8 cellular contexts compared by ENCODE assay signal in the genomic region with DNA sequence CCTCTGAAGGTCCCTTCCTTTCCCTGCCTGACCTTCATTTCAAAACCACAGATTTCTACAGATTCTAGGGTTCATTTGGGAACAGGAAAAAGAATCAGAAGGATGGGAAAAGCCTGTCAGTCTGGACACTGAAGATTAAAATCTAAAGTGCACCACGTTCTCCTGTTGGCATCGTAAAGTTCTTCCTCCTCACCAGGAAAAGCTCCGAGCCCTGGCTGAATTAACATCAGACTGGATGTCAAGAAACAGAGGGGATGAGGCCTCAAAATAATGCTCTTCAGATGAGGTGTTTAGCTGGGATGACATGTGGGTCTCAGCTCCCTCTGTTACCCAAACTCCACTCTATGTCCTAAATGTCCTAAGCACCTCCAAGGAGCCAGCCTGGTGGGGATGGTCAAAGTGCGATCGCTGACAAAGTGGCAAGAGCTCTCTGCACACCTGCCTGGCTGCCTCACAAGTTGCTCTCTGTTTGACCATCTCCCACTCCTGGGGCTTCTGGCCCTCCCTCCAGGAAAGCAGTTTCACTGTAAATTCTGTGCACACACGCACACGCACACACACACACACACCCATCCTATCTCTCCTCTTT. TPM values are rescaled to one million over a fixed set of nuclear protein-coding genes. Genes with fewer than 3 reads are reported as not detected.
DNase-seq lines count a peak whose midpoint lies in the region; ATAC-seq, FAIRE-seq and TF ChIP-seq lines count a peak whose summit lies in the region.

No MANE protein-coding gene starts in this region.

- no peak for FAIRE-seq in GM19239 (lab: Jason Lieb, UNC)

- peak overlapping the region; percentile 99 for H3K4me2 ChIP-seq in neural progenitor cell

- no peak overlapping the region for H3K27ac ChIP-seq in CD4-positive, alpha-beta memory T cell (ENCODE audit: low read depth, low read length)
- H3K27ac ChIP-seq in neural progenitor cell, result no peak overlapping the region

- peaks cover 6% of the 10 kb centered on the region for H3K36me3 ChIP-seq in CD4-positive, alpha-beta memory T cell (ENCODE audit: insufficient read depth, low read length)
- H3K36me3 ChIP-seq in NT2/D1 (ENCODE audit: insufficient read depth, insufficient read length, low read length) (peaks cover 31% of the 10 kb centered on the region), neural progenitor cell (no peaks in the 10 kb centered on the region)

- TF ChIP-seq CTCF in neural progenitor cell (IDR thresholded peaks at IDR 0.05), result no peak

- peaks cover 63% of the 10 kb centered on the region for H4K20me1 ChIP-seq in neural progenitor cell (ENCODE audit: low read depth)

- no peak overlapping the region for H3K4me3 ChIP-seq in CD4-positive, alpha-beta memory T cell (ENCODE audit: low read length in 2 of 2)
- H3K4me3 ChIP-seq in NT2/D1 (ENCODE audit: insufficient read length, low read depth), result peak overlapping the region; percentile 71
- peak overlapping the region; percentile 98 for H3K4me3 ChIP-seq in neural progenitor cell

- peaks cover 27 to 54% (median 38%) of the 10 kb centered on the region in 4 donors for H3K4me1 Mint-ChIP-seq in CD4-positive, alpha-beta memory T cell
- H3K4me1 Mint-ChIP-seq in effector memory CD8-positive, alpha-beta T cell (ENCODE audit: low read depth in 2 of 2), result peaks cover 21 to 29% of the 10 kb centered on the region in 2 donors
- peaks cover 43% of the 10 kb centered on the region for H3K4me1 Mint-ChIP-seq in neural progenitor cell

- H3K9ac ChIP-seq in NT2/D1 (ENCODE audit: insufficient read length, low read depth), result peak overlapping the region; percentile 91
- H3K9ac ChIP-seq in neural progenitor cell, result no peak overlapping the region

- CTCF ChIA-PET in CD4-positive, alpha-beta memory T cell (lab: Charles Lee; ENCODE audit: partially characterized antibody), result interaction anchor here (0.7 to 1.3 kb wide), 3 partner anchors 21 to 46 kb away, joined by 3 to 5 read pairs (median 3); partner anchors contain the start of gene INPP5K

- peak overlapping the region in 5 of 7 donors; percentile 71 to 93 (median 82) for H3K27ac Mint-ChIP-seq in CD4-positive, alpha-beta memory T cell
- peak overlapping the region; percentile 55 to 91 for H3K27ac Mint-ChIP-seq in effector memory CD8-positive, alpha-beta T cell
- H3K27ac Mint-ChIP-seq in neural progenitor cell, result no peak overlapping the region

- H3F3A ChIP-seq in neural progenitor cell (ENCODE audit: low read depth), result peaks cover 29% of the 10 kb centered on the region

- POLR2A ChIA-PET in CD4-positive, alpha-beta memory T cell (lab: Charles Lee; ENCODE audit: partially characterized antibody), result interaction anchor here (1.4 kb wide), 1 partner anchor 88 kb away, joined by 6 read pairs; no protein-coding TSS in a partner anchor

- H3K27me3 Mint-ChIP-seq in CD4-positive, alpha-beta memory T cell, result no peaks in the 10 kb centered on the region
- no peaks in the 10 kb centered on the region for H3K27me3 Mint-ChIP-seq in effector memory CD8-positive, alpha-beta T cell
- H3K27me3 Mint-ChIP-seq in neural progenitor cell (ENCODE audit: insufficient read depth, low read depth), result peaks cover 11% of the 10 kb centered on the region

- no peak overlapping the region for H2AFZ ChIP-seq in neural progenitor cell (replicated peaks)

- no peak for DNase-seq in CD4-positive, alpha-beta memory T cell
- DNase-seq in NT2/D1 (ENCODE audit: low read depth, low spot score) (no peak), neural progenitor cell (ENCODE audit: low spot score) (no peak), HCEC 1CT (no peak), SKM-1 treated with dmso at 0.1 percent for 144 hours (lab: John Stamatoyannopoulos, UW; ENCODE audit: unreplicated experiment) (no peak), GM19239 (ENCODE audit: insufficient read length, low spot score) (no peak)
- no peak for DNase-seq in effector memory CD8-positive, alpha-beta T cell

- peaks cover 0 to 1% (median 0%) of the 10 kb centered on the region in 8 donors for H3K9me3 Mint-ChIP-seq in CD4-positive, alpha-beta memory T cell
- no peaks in the 10 kb centered on the region for H3K9me3 Mint-ChIP-seq in effector memory CD8-positive, alpha-beta T cell
- no peaks in the 10 kb centered on the region for H3K9me3 Mint-ChIP-seq in neural progenitor cell

- peaks cover 9 to 14% of the 10 kb centered on the region in 2 donors for H3K36me3 Mint-ChIP-seq in CD4-positive, alpha-beta memory T cell
- H3K36me3 Mint-ChIP-seq in effector memory CD8-positive, alpha-beta T cell (ENCODE audit: insufficient read depth), result peaks cover 7% of the 10 kb centered on the region
- peaks cover 13% of the 10 kb centered on the region for H3K36me3 Mint-ChIP-seq in neural progenitor cell

- H3K27me3 ChIP-seq in CD4-positive, alpha-beta memory T cell (ENCODE audit: insufficient read depth, low read length), result no peaks in the 10 kb centered on the region
- no peaks in the 10 kb centered on the region for H3K27me3 ChIP-seq in NT2/D1 (ENCODE audit: insufficient read depth, insufficient read length)
- H3K27me3 ChIP-seq in neural progenitor cell, result no peaks in the 10 kb centered on the region

- H3K4me3 Mint-ChIP-seq in CD4-positive, alpha-beta memory T cell, result peak overlapping the region; percentile 78 to 89 (median 85)
- peak overlapping the region; percentile 79 to 84 for H3K4me3 Mint-ChIP-seq in effector memory CD8-positive, alpha-beta T cell
- peak overlapping the region; percentile 94 for H3K4me3 Mint-ChIP-seq in neural progenitor cell

- peaks cover 30% of the 10 kb centered on the region for H3K4me1 ChIP-seq in CD4-positive, alpha-beta memory T cell (ENCODE audit: insufficient read depth, low read length)
- peaks cover 17% of the 10 kb centered on the region for H3K4me1 ChIP-seq in NT2/D1 (ENCODE audit: insufficient read depth, insufficient read length)
- peaks cover 25% of the 10 kb centered on the region for H3K4me1 ChIP-seq in neural progenitor cell

- no peak for ATAC-seq in effector memory CD8-positive, alpha-beta T cell (replicated peaks)
- no peak for ATAC-seq in HG03108 (IDR thresholded peaks at IDR 0.05; ENCODE audit: unreplicated experiment)

- intact Hi-C loops in CD4-positive, alpha-beta memory T cell (cut with micrococcal nuclease), result no loop called here

- no peaks in the 10 kb centered on the region for H3K9me3 ChIP-seq in CD4-positive, alpha-beta memory T cell (ENCODE audit: control insufficient read depth in 1 of 2, low read length in 2 of 2)
- H3K9me3 ChIP-seq in NT2/D1 (ENCODE audit: insufficient read depth, low read length), result no peaks in the 10 kb centered on the region
- H3K9me3 ChIP-seq in neural progenitor cell (ENCODE audit: low read depth), result no peaks in the 10 kb centered on the region

- peaks cover 53% of the 10 kb centered on the region for H3K79me2 ChIP-seq in neural progenitor cell (ENCODE audit: low read depth)

RNA-seq across cellular contexts. Expression of gene PITPNA, which starts 1.9 kb away (rescaled TPM):
- 10 to 100 TPM; 40.8 to 44.2 TPM for total RNA-seq in CD4-positive, alpha-beta memory T cell
- 10 to 100 TPM; 22.5 to 46.3 TPM for polyA plus RNA-seq in CD4-positive, alpha-beta memory T cell
- total RNA-seq in neural progenitor cell (ENCODE audit: low replicate concordance), result 25.3 and 29.6 TPM in 2 replicates

RNA-seq across cellular contexts. Expression of gene INPP5K, which starts 44.3 kb away (rescaled TPM):
- total RNA-seq in CD4-positive, alpha-beta memory T cell, result 10 to 100 TPM; 73.6 to 78.5 TPM
- 100 to 1,000 TPM in 1 of 2 donors, 10 to 100 TPM in 1; 81.9 to 123 TPM for polyA plus RNA-seq in CD4-positive, alpha-beta memory T cell
- total RNA-seq in neural progenitor cell (ENCODE audit: low replicate concordance), result 11.7 and 20.9 TPM in 2 replicates

Comparison
In these comparisons a context has a peak if more than half of its experiments do, and no peak if none do; other contexts are left out.
1. H3K4me3 ChIP-seq: peak in NT2/D1 (single experiment) and neural progenitor cell (single experiment); none in CD4-positive, alpha-beta memory T cell (0 of 2).
2. Peak in every context shown above with its lines, with median percentiles within 50 percentile points of each other: H3K4me3 Mint-ChIP-seq.